In the genomic region with DNA sequence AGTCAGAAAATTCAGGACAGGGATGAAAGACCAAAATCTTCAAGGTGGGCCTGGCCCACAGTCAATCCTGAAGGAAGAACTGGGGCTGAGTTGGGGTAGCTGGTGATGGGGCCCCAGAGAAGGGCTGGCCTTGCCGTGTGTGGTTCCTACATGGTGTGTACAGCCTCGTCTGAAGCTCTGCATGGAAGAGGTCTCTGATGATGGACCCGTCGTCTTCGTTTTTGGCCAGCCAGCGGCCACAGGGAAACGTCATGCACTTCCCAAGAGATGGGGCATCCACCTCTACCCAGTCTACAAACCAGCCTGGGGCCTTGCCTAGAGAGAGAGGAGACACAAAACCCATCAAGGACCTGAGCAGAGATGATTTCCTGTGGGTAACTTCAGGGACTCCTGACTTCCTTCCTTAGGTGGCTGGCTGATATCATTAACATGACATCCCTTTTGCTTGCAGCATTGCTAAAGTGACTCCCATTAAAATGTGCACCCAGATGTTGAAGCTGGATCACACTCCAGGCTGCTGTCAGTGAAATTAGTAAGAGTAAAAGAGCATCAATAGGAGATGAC, we compare ENCODE assay signal across 34 cellular contexts.
"Had no signal": no experiment of that assay in that cellular context is flagged by ENCODE, and none has a peak within 500 bp of the region (broad histone marks: within the 10 kb centered on the region; RNA-seq: fewer than 3 reads in every experiment).

No MANE protein-coding gene starts in this region.

- H3K36me3 Mint-ChIP-seq: activated CD4-positive, alpha-beta memory T cell treated with anti-CD3 and anti-CD28 coated beads for 36 hours; activated naive CD4-positive, alpha-beta T cell treated with anti-CD3 and anti-CD28 coated beads, Interleukin-2, amount 50 U/mL, for 72 hours; activated naive CD8-positive, alpha-beta T cell treated with anti-CD3 and anti-CD28 coated beads for 36 hours had no signal

- H3K9me3 Mint-ChIP-seq: activated B cell treated with CpG ODN at 0.5 μM for 24 hours; activated CD4-positive, alpha-beta memory T cell treated with anti-CD3 and anti-CD28 coated beads for 36 hours; activated CD4-positive, alpha-beta T cell treated with anti-CD3 and anti-CD28 coated beads, Interleukin-2, amount 10 ng/mL, durations not matched to agents 24 days and 14 days; activated T-cell treated with anti-CD3 and anti-CD28 coated beads, Interleukin-2, amount 50 U/mL, for 4 hours; activated T-helper 17 cell treated with anti-CD3 and anti-CD28 coated beads, Interleukin-2, amount 50 U/mL, for 72 hours; T-helper 1 cell treated with Interleukin-12 subunit alpha and Interleukin-12 subunit beta and Interleukin-4 antibody, amounts not matched to agents 30 μg/mL and 1 μg/mL, for 36 hours; T-helper 2 cell treated with Interferon-gamma antibody and Interleukin-4, amounts not matched to agents 5 μg/mL and 100 μg/mL, for 36 hours had no signal

- H3K36me3 ChIP-seq: adrenal gland, brain microvascular endothelial cell, breast epithelium had no signal

- H3K4me1 Mint-ChIP-seq: activated B cell treated with CpG ODN at 0.5 μM for 24 hours; activated T-helper 17 cell treated with anti-CD3 and anti-CD28 coated beads, Interleukin-2, amount 50 U/mL, for 72 hours had no signal

- DNase-seq: activated B cell treated with CpG ODN at 0.5 μM for 24 hours; activated CD4-positive, alpha-beta memory T cell treated with anti-CD3 and anti-CD28 coated beads for 36 hours; activated CD4-positive, alpha-beta T cell treated with anti-CD3 and anti-CD28 coated beads for 4 hours; activated CD4-positive, alpha-beta T cell treated with anti-CD3 and anti-CD28 coated beads, Interleukin-2, amount 10 ng/mL, durations not matched to agents 24 days and 14 days; activated CD4-positive, alpha-beta T cell treated with anti-CD3 and anti-CD28 coated beads, Interleukin-2, amount 50 U/mL, for 1 hour; activated CD4-positive, alpha-beta T cell treated with anti-CD3 and anti-CD28 coated beads, Interleukin-2, amount 50 U/mL, for 4 hours; activated CD4-positive, CD25-positive, alpha-beta regulatory T cell treated with anti-CD3 and anti-CD28 coated beads, Interleukin-2, amount 50 U/mL, for 72 hours; activated CD8-positive, alpha-beta memory T cell treated with anti-CD3 and anti-CD28 coated beads, Interleukin-2, amount 50 U/mL, for 4 hours; activated effector memory CD4-positive, alpha-beta T cell treated with anti-CD3 and anti-CD28 coated beads, Interleukin-2, amount 50 U/mL, for 16 hours; activated gamma-delta T cell treated with Interleukin-2 at 50 U/mL for 16 hours; activated naive CD4-positive, alpha-beta T cell; activated naive CD4-positive, alpha-beta T cell treated with anti-CD3 and anti-CD28 coated beads for 36 hours; activated naive CD4-positive, alpha-beta T cell treated with anti-CD3 and anti-CD28 coated beads, Interleukin-2, amount 50 U/mL, for 16 hours; activated naive CD8-positive, alpha-beta T cell treated with anti-CD3 and anti-CD28 coated beads for 36 hours; activated T-cell treated with anti-CD3 and anti-CD28 coated beads for 4 hours; activated T-cell treated with anti-CD3 and anti-CD28 coated beads, Interleukin-2, amount 50 U/mL, for 1 hour; activated T-cell treated with anti-CD3 and anti-CD28 coated beads, Interleukin-2, amount 50 U/mL, for 4 hours; activated T-cell treated with anti-CD3 and anti-CD28 coated beads, Interleukin-2, amount 50 U/mL, for 72 hours; adrenal gland; amniotic stem cell; aorta; body of pancreas; brain microvascular endothelial cell; central memory CD4-positive, alpha-beta T cell; T-helper 1 cell; T-helper 2 cell; T-helper 9 cell had no signal

- ATAC-seq: activated naive CD4-positive, alpha-beta T cell treated with anti-CD3 and anti-CD28 coated beads, Interleukin-2, amount 50 U/mL, for 72 hours; activated T-cell treated with anti-CD3 and anti-CD28 coated beads, Interleukin-2, amount 50 U/mL, for 4 hours; activated T-cell treated with anti-CD3 and anti-CD28 coated beads, Interleukin-2, amount 50 U/mL, for 72 hours; activated T-helper 17 cell treated with anti-CD3 and anti-CD28 coated beads, Interleukin-2, amount 50 U/mL, for 72 hours; body of pancreas had no signal

- H3K9me3 ChIP-seq: adrenal gland, body of pancreas, breast epithelium had no signal

- H3K27me3 ChIP-seq: adrenal gland, body of pancreas, brain microvascular endothelial cell, breast epithelium had no signal

- H3K27me3 Mint-ChIP-seq: activated CD4-positive, alpha-beta T cell treated with anti-CD3 and anti-CD28 coated beads, Interleukin-2, amount 10 ng/mL, durations not matched to agents 24 days and 14 days had no signal

- H3K27ac ChIP-seq: adrenal gland, body of pancreas, brain microvascular endothelial cell, breast epithelium, VCaP had no signal

- H3K27ac Mint-ChIP-seq: activated B cell treated with CpG ODN at 0.5 μM for 24 hours; activated CD4-positive, alpha-beta memory T cell treated with anti-CD3 and anti-CD28 coated beads for 36 hours; activated CD4-positive, alpha-beta T cell treated with anti-CD3 and anti-CD28 coated beads, Interleukin-2, amount 10 ng/mL, durations not matched to agents 24 days and 14 days; activated naive CD4-positive, alpha-beta T cell treated with anti-CD3 and anti-CD28 coated beads for 36 hours; activated naive CD4-positive, alpha-beta T cell treated with anti-CD3 and anti-CD28 coated beads, Interleukin-2, amount 50 U/mL, for 72 hours; activated naive CD8-positive, alpha-beta T cell treated with anti-CD3 and anti-CD28 coated beads for 36 hours; activated T-cell treated with anti-CD3 and anti-CD28 coated beads, Interleukin-2, amount 50 U/mL, for 72 hours; activated T-helper 1 cell treated with anti-CD3 and anti-CD28 coated beads, Interleukin-12 subunit alpha, Interleukin-12 subunit beta, Interleukin-2, Interleukin-4 antibody, amounts not matched to agents 30 ng/mL and 10 ng/mL and 1 ng/mL, durations not matched to agents 14 hours and 24 hours and 36 hours; activated T-helper 17 cell treated with anti-CD3 and anti-CD28 coated beads, Interleukin-2, amount 50 U/mL, for 72 hours; T-helper 1 cell treated with Interleukin-12 subunit alpha and Interleukin-12 subunit beta and Interleukin-4 antibody, amounts not matched to agents 30 μg/mL and 1 μg/mL, for 36 hours; T-helper 2 cell treated with Interferon-gamma antibody and Interleukin-4, amounts not matched to agents 5 μg/mL and 100 μg/mL, for 36 hours had no signal

- H3K4me3 Mint-ChIP-seq: activated B cell treated with CpG ODN at 0.5 μM for 24 hours; activated CD4-positive, alpha-beta memory T cell treated with anti-CD3 and anti-CD28 coated beads for 36 hours; activated CD4-positive, alpha-beta T cell treated with anti-CD3 and anti-CD28 coated beads, Interleukin-2, amount 10 ng/mL, durations not matched to agents 24 days and 14 days; activated naive CD4-positive, alpha-beta T cell treated with anti-CD3 and anti-CD28 coated beads for 36 hours; activated naive CD8-positive, alpha-beta T cell treated with anti-CD3 and anti-CD28 coated beads for 36 hours; activated T-cell treated with anti-CD3 and anti-CD28 coated beads, Interleukin-2, amount 50 U/mL, for 4 hours; activated T-cell treated with anti-CD3 and anti-CD28 coated beads, Interleukin-2, amount 50 U/mL, for 72 hours; activated T-helper 1 cell treated with anti-CD3 and anti-CD28 coated beads, Interleukin-12 subunit alpha, Interleukin-12 subunit beta, Interleukin-2, Interleukin-4 antibody, amounts not matched to agents 30 ng/mL and 10 ng/mL and 1 ng/mL, durations not matched to agents 14 hours and 24 hours and 36 hours; activated T-helper 17 cell treated with anti-CD3 and anti-CD28 coated beads, Interleukin-2, amount 50 U/mL, for 72 hours; T-helper 1 cell treated with Interleukin-12 subunit alpha and Interleukin-12 subunit beta and Interleukin-4 antibody, amounts not matched to agents 30 μg/mL and 1 μg/mL, for 36 hours; T-helper 2 cell treated with Interferon-gamma antibody and Interleukin-4, amounts not matched to agents 5 μg/mL and 100 μg/mL, for 36 hours had no signal

- H3K4me3 ChIP-seq: adrenal gland, body of pancreas, breast epithelium had no signal

- H3K4me1 ChIP-seq: adrenal gland, body of pancreas, breast epithelium had no signal
